Comparison of ENCODE assay signal across 8 cellular contexts in genomic region chr14:89000007-89000942, GRCh38.
A peak's percentile ranks its signal among the peaks of the same experiment; 100 is the strongest.
DNase-seq lines count a peak whose midpoint lies in the region; ATAC-seq and TF ChIP-seq lines count a peak whose summit lies in the region.

No MANE protein-coding gene starts in this region.

- H4K20me1 ChIP-seq in neural progenitor cell (ENCODE audit: low read depth) = no peaks in the 10 kb centered on the region

- CTCF ChIA-PET in activated CD4-positive, alpha-beta memory T cell treated with anti-CD3 and anti-CD28 coated beads for 36 hours (lab: Charles Lee) = interaction anchor here (1.3 kb wide), 1 partner anchor 27 kb away, joined by 4 read pairs; no protein-coding TSS in a partner anchor
- CTCF ChIA-PET in activated CD4-positive, alpha-beta memory T cell treated with anti-CD3 and anti-CD28 coated beads, Interleukin-2, amount 10 ng/mL, durations not matched to agents 7 days and 5 days (lab: Charles Lee) = no interaction called here
- CTCF ChIA-PET in CD8-positive, alpha-beta memory T cell (lab: Charles Lee) = no interaction called here

- peaks cover 12% of the 10 kb centered on the region for H3K27me3 Mint-ChIP-seq in activated CD4-positive, alpha-beta memory T cell treated with anti-CD3 and anti-CD28 coated beads for 36 hours
- H3K27me3 Mint-ChIP-seq in activated CD4-positive, alpha-beta memory T cell treated with anti-CD3 and anti-CD28 coated beads, Interleukin-2, amount 10 ng/mL, durations not matched to agents 7 days and 5 days = peaks cover 3% of the 10 kb centered on the region
- H3K27me3 Mint-ChIP-seq in neural progenitor cell (ENCODE audit: insufficient read depth, low read depth) = peaks cover 2% of the 10 kb centered on the region
- peaks cover 23 to 49% of the 10 kb centered on the region in 2 donors for H3K27me3 Mint-ChIP-seq in CD8-positive, alpha-beta memory T cell

- no peaks in the 10 kb centered on the region for H3K36me3 Mint-ChIP-seq in activated CD4-positive, alpha-beta memory T cell treated with anti-CD3 and anti-CD28 coated beads for 36 hours
- H3K36me3 Mint-ChIP-seq in activated CD4-positive, alpha-beta memory T cell treated with anti-CD3 and anti-CD28 coated beads, Interleukin-2, amount 10 ng/mL, durations not matched to agents 7 days and 5 days (ENCODE audit: low read depth) = no peaks in the 10 kb centered on the region
- H3K36me3 Mint-ChIP-seq in neural progenitor cell = no peaks in the 10 kb centered on the region
- no peaks in the 10 kb centered on the region for H3K36me3 Mint-ChIP-seq in CD8-positive, alpha-beta memory T cell

- H3K4me3 ChIP-seq in body of pancreas (no peak overlapping the region), neural progenitor cell (no peak overlapping the region)
- H3K4me3 ChIP-seq in CD8-positive, alpha-beta memory T cell (ENCODE audit: low read length) = no peak overlapping the region

- POLR2A ChIA-PET in activated CD4-positive, alpha-beta memory T cell treated with anti-CD3 and anti-CD28 coated beads for 36 hours (lab: Charles Lee) = no interaction called here
- POLR2A ChIA-PET in activated CD4-positive, alpha-beta memory T cell treated with anti-CD3 and anti-CD28 coated beads, Interleukin-2, amount 10 ng/mL, durations not matched to agents 7 days and 5 days (lab: Charles Lee) = no interaction called here
- POLR2A ChIA-PET in CD8-positive, alpha-beta memory T cell (lab: Charles Lee) = no interaction called here

- no peak for TF ChIP-seq POLR2A in body of pancreas (IDR thresholded peaks at IDR 0.05)

- DNase-seq in activated CD4-positive, alpha-beta memory T cell treated with anti-CD3 and anti-CD28 coated beads for 36 hours = peak; percentile 65
- DNase-seq in activated CD4-positive, alpha-beta memory T cell treated with anti-CD3 and anti-CD28 coated beads, Interleukin-2, amount 10 ng/mL, durations not matched to agents 7 days and 5 days = no peak
- peak; percentile 8 to 66 for DNase-seq in NCI-H446 (lab: John Stamatoyannopoulos, UW)
- peak; percentile 16 to 56 (median 28) for DNase-seq in body of pancreas
- peak; percentile 10 for DNase-seq in neural progenitor cell (ENCODE audit: low spot score)
- DNase-seq in NCI-H2029 treated with DMSO at 0.1 percent for 48 hours (lab: John Stamatoyannopoulos, UW) = no peak
- DNase-seq in CD8-positive, alpha-beta memory T cell = no peak

- peaks cover 5% of the 10 kb centered on the region for H3K4me1 Mint-ChIP-seq in activated CD4-positive, alpha-beta memory T cell treated with anti-CD3 and anti-CD28 coated beads for 36 hours (ENCODE audit: low read depth)
- H3K4me1 Mint-ChIP-seq in activated CD4-positive, alpha-beta memory T cell treated with anti-CD3 and anti-CD28 coated beads, Interleukin-2, amount 10 ng/mL, durations not matched to agents 7 days and 5 days = no peaks in the 10 kb centered on the region
- peaks cover 2% of the 10 kb centered on the region for H3K4me1 Mint-ChIP-seq in neural progenitor cell
- no peaks in the 10 kb centered on the region for H3K4me1 Mint-ChIP-seq in CD8-positive, alpha-beta memory T cell

- H3K36me3 ChIP-seq in body of pancreas (replicated peaks in 1 of 2; ENCODE audit: insufficient read depth in 1 of 2, low read depth in 2 of 2) (no peaks in the 10 kb centered on the region), neural progenitor cell (no peaks in the 10 kb centered on the region)
- no peaks in the 10 kb centered on the region for H3K36me3 ChIP-seq in CD8-positive, alpha-beta memory T cell (ENCODE audit: insufficient read depth, low read length)

- H2AFZ ChIP-seq in neural progenitor cell (replicated peaks) = no peak overlapping the region

- intact Hi-C loops in activated CD4-positive, alpha-beta memory T cell treated with anti-CD3 and anti-CD28 coated beads for 36 hours (cut with micrococcal nuclease) = no loop called here
- intact Hi-C loops in body of pancreas (cut with DNase I) = no loop called here

- H3K79me2 ChIP-seq in neural progenitor cell (ENCODE audit: low read depth) = no peaks in the 10 kb centered on the region

- no peak overlapping the region for H3K4me3 Mint-ChIP-seq in activated CD4-positive, alpha-beta memory T cell treated with anti-CD3 and anti-CD28 coated beads for 36 hours
- H3K4me3 Mint-ChIP-seq in activated CD4-positive, alpha-beta memory T cell treated with anti-CD3 and anti-CD28 coated beads, Interleukin-2, amount 10 ng/mL, durations not matched to agents 7 days and 5 days = no peak overlapping the region
- H3K4me3 Mint-ChIP-seq in neural progenitor cell = no peak overlapping the region
- H3K4me3 Mint-ChIP-seq in CD8-positive, alpha-beta memory T cell = no peak overlapping the region

- peaks cover 2% of the 10 kb centered on the region for H3K9me3 Mint-ChIP-seq in activated CD4-positive, alpha-beta memory T cell treated with anti-CD3 and anti-CD28 coated beads for 36 hours
- no peaks in the 10 kb centered on the region for H3K9me3 Mint-ChIP-seq in activated CD4-positive, alpha-beta memory T cell treated with anti-CD3 and anti-CD28 coated beads, Interleukin-2, amount 10 ng/mL, durations not matched to agents 7 days and 5 days
- peaks cover 6% of the 10 kb centered on the region for H3K9me3 Mint-ChIP-seq in neural progenitor cell
- H3K9me3 Mint-ChIP-seq in CD8-positive, alpha-beta memory T cell = peaks cover 0 to 2% (median 0%) of the 10 kb centered on the region in 5 donors

- H3K27ac ChIP-seq in body of pancreas = no peak overlapping the region
- H3K27ac ChIP-seq in neural progenitor cell = no peak overlapping the region
- H3K27ac ChIP-seq in CD8-positive, alpha-beta memory T cell (ENCODE audit: low read depth, low read length) = no peak overlapping the region

- H3K9ac ChIP-seq in neural progenitor cell = no peak overlapping the region

- 61 to 67% methylated on average over 9 of the region's 9 CpGs for WGBS in body of pancreas, 2 donors

- H3K4me2 ChIP-seq in neural progenitor cell = no peak overlapping the region

- no peak overlapping the region for H3K27ac Mint-ChIP-seq in activated CD4-positive, alpha-beta memory T cell treated with anti-CD3 and anti-CD28 coated beads for 36 hours
- no peak overlapping the region for H3K27ac Mint-ChIP-seq in activated CD4-positive, alpha-beta memory T cell treated with anti-CD3 and anti-CD28 coated beads, Interleukin-2, amount 10 ng/mL, durations not matched to agents 7 days and 5 days
- peak overlapping the region; percentile 72 for H3K27ac Mint-ChIP-seq in neural progenitor cell
- H3K27ac Mint-ChIP-seq in CD8-positive, alpha-beta memory T cell = no peak overlapping the region

- H3K27me3 ChIP-seq in body of pancreas (no peaks in the 10 kb centered on the region), neural progenitor cell (no peaks in the 10 kb centered on the region)
- H3K27me3 ChIP-seq in CD8-positive, alpha-beta memory T cell (ENCODE audit: insufficient read depth, low read length, poor library complexity, severe bottlenecking) = no peaks in the 10 kb centered on the region

- no peaks in the 10 kb centered on the region for H3K9me3 ChIP-seq in body of pancreas
- no peaks in the 10 kb centered on the region for H3K9me3 ChIP-seq in neural progenitor cell (ENCODE audit: low read depth)
- no peaks in the 10 kb centered on the region for H3K9me3 ChIP-seq in CD8-positive, alpha-beta memory T cell (ENCODE audit: low read length)

- no peaks in the 10 kb centered on the region for H3F3A ChIP-seq in neural progenitor cell (ENCODE audit: low read depth)

- ATAC-seq in body of pancreas (peak; percentile 70), GM21528 (IDR thresholded peaks at IDR 0.05; ENCODE audit: low FRiP score, unreplicated experiment) (no peak)

- H3K4me1 ChIP-seq in body of pancreas (no peaks in the 10 kb centered on the region), neural progenitor cell (no peaks in the 10 kb centered on the region)
- no peaks in the 10 kb centered on the region for H3K4me1 ChIP-seq in CD8-positive, alpha-beta memory T cell (ENCODE audit: insufficient read depth, low read length)

- TF ChIP-seq CTCF in body of pancreas (IDR thresholded peaks at IDR 0.05) = no peak
- TF ChIP-seq CTCF in neural progenitor cell (IDR thresholded peaks at IDR 0.05) = no peak

Comparison
In these comparisons a context has a peak if more than half of its experiments do, and no peak if none do; other contexts are left out.
1. DNase-seq: peak in activated CD4-positive, alpha-beta memory T cell treated with anti-CD3 and anti-CD28 coated beads for 36 hours (single experiment), NCI-H446 (2 of 2), body of pancreas (4 of 4) and neural progenitor cell (single experiment); none in activated CD4-positive, alpha-beta memory T cell treated with anti-CD3 and anti-CD28 coated beads, Interleukin-2, amount 10 ng/mL, durations not matched to agents 7 days and 5 days (single experiment), NCI-H2029 treated with DMSO at 0.1 percent for 48 hours (single experiment) and CD8-positive, alpha-beta memory T cell (0 of 5).